12 cellular contexts compared by ENCODE assay signal in genomic region chr10:49272251-49273081, GRCh38. TPM values are rescaled to one million over a fixed set of nuclear protein-coding genes. Genes with fewer than 3 reads are reported as not detected.
A peak's percentile ranks its signal among the peaks of the same experiment; 100 is the strongest.
DNase-seq lines count a peak whose midpoint lies in the region; ATAC-seq and TF ChIP-seq lines count a peak whose summit lies in the region.
"Had no signal": no experiment of that assay in that cellular context is flagged by ENCODE, and none has a peak within 500 bp of the region (broad histone marks: within the 10 kb centered on the region; RNA-seq: fewer than 3 reads in every experiment).

No MANE protein-coding gene starts in this region.

- no peak for DNase-seq in T-helper 2 cell treated with Interferon-gamma antibody and Interleukin-4, amounts not matched to agents 5 μg/mL and 100 μg/mL, for 36 hours (ENCODE audit: low spot score)
- DNase-seq in T-helper 2 cell (no peak), cardiac fibroblast (ENCODE audit: low read depth in 2 of 2) (peak; percentile 11 to 50), memory B cell (ENCODE audit: low spot score in 2 of 2) (no peak), type B pancreatic cell (ENCODE audit: extremely low spot score, unreplicated experiment) (peak; percentile 53), DMS153 (lab: John Stamatoyannopoulos, UW) (no peak), occipital lobe (lab: John Stamatoyannopoulos, UW) (no peak), NCI-H146 treated with DMSO at 0.1 percent for 48 hours (lab: John Stamatoyannopoulos, UW; ENCODE audit: unreplicated experiment) (no peak)
- DNase-seq: 8988T, T1000 had no signal

- H3K36me3 Mint-ChIP-seq in T-helper 2 cell treated with Interferon-gamma antibody and Interleukin-4, amounts not matched to agents 5 μg/mL and 100 μg/mL, for 36 hours (ENCODE audit: low read depth): no peaks in the 10 kb centered on the region
- H3K36me3 Mint-ChIP-seq in memory B cell (peaks cover under 1% of the 10 kb centered on the region), type B pancreatic cell (no peaks in the 10 kb centered on the region)

- H3K4me1 Mint-ChIP-seq in T-helper 2 cell treated with Interferon-gamma antibody and Interleukin-4, amounts not matched to agents 5 μg/mL and 100 μg/mL, for 36 hours (ENCODE audit: low read depth): peaks cover 6% of the 10 kb centered on the region
- H3K4me1 Mint-ChIP-seq in memory B cell (peaks cover 17% of the 10 kb centered on the region), type B pancreatic cell (ENCODE audit: unreplicated experiment) (no peaks in the 10 kb centered on the region)

- peaks cover 6% of the 10 kb centered on the region for H3K27me3 Mint-ChIP-seq in T-helper 2 cell treated with Interferon-gamma antibody and Interleukin-4, amounts not matched to agents 5 μg/mL and 100 μg/mL, for 36 hours (ENCODE audit: low read depth)
- H3K27me3 Mint-ChIP-seq in memory B cell: no peaks in the 10 kb centered on the region
- peaks cover 7% of the 10 kb centered on the region for H3K27me3 Mint-ChIP-seq in type B pancreatic cell

- peak overlapping the region; percentile 21 for H3K27ac Mint-ChIP-seq in T-helper 2 cell treated with Interferon-gamma antibody and Interleukin-4, amounts not matched to agents 5 μg/mL and 100 μg/mL, for 36 hours
- peak overlapping the region; percentile 45 for H3K27ac Mint-ChIP-seq in memory B cell
- H3K27ac Mint-ChIP-seq in type B pancreatic cell: no peak overlapping the region

- TF ChIP-seq CTCF in cardiac fibroblast (IDR thresholded peaks at IDR 0.05; ENCODE audit: low read depth, low read length) (no peak), type B pancreatic cell (conservative IDR thresholded peaks at IDR 0.05) (no peak)

- H3K4me3 Mint-ChIP-seq in T-helper 2 cell treated with Interferon-gamma antibody and Interleukin-4, amounts not matched to agents 5 μg/mL and 100 μg/mL, for 36 hours: no peak overlapping the region
- H3K4me3 Mint-ChIP-seq in memory B cell: peak overlapping the region; percentile 63
- H3K4me3 Mint-ChIP-seq in type B pancreatic cell: no peak overlapping the region

- H3K4me3 ChIP-seq in cardiac fibroblast (replicated peaks in 1 of 2; ENCODE audit: low read depth in 2 of 2, low read length in 2 of 2): no peak overlapping the region
- H3K4me3 ChIP-seq: hepatocyte had no signal

- ATAC-seq in memory B cell (ENCODE audit: low read depth): peak; percentile 21

- H3K9me3 Mint-ChIP-seq in T-helper 2 cell treated with Interferon-gamma antibody and Interleukin-4, amounts not matched to agents 5 μg/mL and 100 μg/mL, for 36 hours: peaks cover under 1% of the 10 kb centered on the region
- H3K9me3 Mint-ChIP-seq in memory B cell: peaks cover 2% of the 10 kb centered on the region
- H3K9me3 Mint-ChIP-seq in type B pancreatic cell: no peaks in the 10 kb centered on the region

RNA-seq across cellular contexts. Expression of gene C10orf71, which starts 26.5 kb away (rescaled TPM):
- total RNA-seq in type B pancreatic cell (ENCODE audit: low replicate concordance) (not detected in 2 replicates), occipital lobe (not detected)
- total RNA-seq: hepatocyte, MCF 10A had no signal

Comparison
In these comparisons a context has a peak if more than half of its experiments do, and no peak if none do; other contexts are left out.
1. DNase-seq: peak in cardiac fibroblast (2 of 2) and type B pancreatic cell (single experiment); none in T-helper 2 cell treated with Interferon-gamma antibody and Interleukin-4, amounts not matched to agents 5 μg/mL and 100 μg/mL, for 36 hours (single experiment), T-helper 2 cell (0 of 5), memory B cell (0 of 2), DMS153 (single experiment), occipital lobe (single experiment) and NCI-H146 treated with DMSO at 0.1 percent for 48 hours (single experiment).